19 cellular contexts compared by ENCODE assay signal in genomic region chr20:15297059-15297875, GRCh38.
A peak's percentile ranks its signal among the peaks of the same experiment; 100 is the strongest.
DNase-seq lines count a peak whose midpoint lies in the region; ATAC-seq and FAIRE-seq lines count a peak whose summit lies in the region.
"Had no signal": no experiment of that assay in that cellular context is flagged by ENCODE, and none has a peak within 500 bp of the region (broad histone marks: within the 10 kb centered on the region; RNA-seq: fewer than 3 reads in every experiment).

No MANE protein-coding gene starts in this region.

- CTCF ChIA-PET in activated CD4-positive, alpha-beta T cell treated with anti-CD3 and anti-CD28 coated beads for 36 hours (lab: Charles Lee): no interaction called here

- ATAC-seq in HG03442 (IDR thresholded peaks at IDR 0.05; ENCODE audit: unreplicated experiment): no peak
- ATAC-seq in activated CD4-positive, alpha-beta T cell treated with anti-CD3 and anti-CD28 coated beads for 36 hours: no peak
- ATAC-seq: activated CD8-positive, alpha-beta T cell treated with anti-CD3 and anti-CD28 coated beads for 36 hours; stimulated activated naive CD8-positive, alpha-beta T cell treated with anti-CD3 and anti-CD28 coated beads, Interleukin-15, Interleukin-2, amounts not matched to agents 100 U/mL and 50 U/mL, for 24 hours had no signal

- H3K4me3 Mint-ChIP-seq in activated CD4-positive, alpha-beta T cell treated with anti-CD3 and anti-CD28 coated beads for 36 hours: no peak overlapping the region
- H3K4me3 Mint-ChIP-seq: activated CD8-positive, alpha-beta T cell treated with anti-CD3 and anti-CD28 coated beads for 36 hours; mesothelial cell of epicardium had no signal

- H3K4me1 Mint-ChIP-seq in activated CD4-positive, alpha-beta T cell treated with anti-CD3 and anti-CD28 coated beads for 36 hours: no peaks in the 10 kb centered on the region

- intact Hi-C loops in activated CD4-positive, alpha-beta T cell treated with anti-CD3 and anti-CD28 coated beads for 36 hours (cut with DNase I, micrococcal nuclease): no loop called here

- DNase-seq in NCI-H187 (lab: John Stamatoyannopoulos, UW) (peak; percentile 9 to 41), NCI-H187 treated with DMSO at 0.1 percent for 48 hours (lab: John Stamatoyannopoulos, UW) (no peak), NCI-H510A treated with DMSO at 0.1 percent for 48 hours (lab: John Stamatoyannopoulos, UW) (peak; percentile 89), foreskin melanocyte (peak; percentile 88), urothelium cell line (ENCODE audit: low spot score) (peak; percentile 5), activated T-cell treated with anti-CD3 and anti-CD28 coated beads for 4 hours (no peak)
- DNase-seq in activated CD4-positive, alpha-beta T cell treated with anti-CD3 and anti-CD28 coated beads for 36 hours: no peak
- DNase-seq: activated CD8-positive, alpha-beta T cell treated with anti-CD3 and anti-CD28 coated beads for 36 hours; activated gamma-delta T cell; Caco-2; Karpas-422; NK-92 treated with Interleukin-12 subunit alpha and Interleukin-12 subunit beta, amount 100 ng/mL, for 24 hours; SK-N-SH; small intestine; stimulated activated naive CD8-positive, alpha-beta T cell treated with anti-CD3 and anti-CD28 coated beads, Interleukin-15, Interleukin-2, amounts not matched to agents 100 U/mL and 50 U/mL, for 24 hours had no signal

- POLR2A ChIA-PET in activated CD4-positive, alpha-beta T cell treated with anti-CD3 and anti-CD28 coated beads for 36 hours (lab: Charles Lee): no interaction called here

- no peaks in the 10 kb centered on the region for H3K27me3 Mint-ChIP-seq in activated CD4-positive, alpha-beta T cell treated with anti-CD3 and anti-CD28 coated beads for 36 hours
- H3K27me3 Mint-ChIP-seq: activated CD8-positive, alpha-beta T cell treated with anti-CD3 and anti-CD28 coated beads for 36 hours had no signal

- H3K36me3 Mint-ChIP-seq in activated CD4-positive, alpha-beta T cell treated with anti-CD3 and anti-CD28 coated beads for 36 hours (ENCODE audit: low read depth): no peaks in the 10 kb centered on the region

- no peak for FAIRE-seq in urothelium cell line (lab: Jason Lieb, UNC)
- FAIRE-seq: astrocyte, H54, small intestine had no signal

- H3K27ac Mint-ChIP-seq in activated CD4-positive, alpha-beta T cell treated with anti-CD3 and anti-CD28 coated beads for 36 hours: no peak overlapping the region
- H3K27ac Mint-ChIP-seq: activated CD8-positive, alpha-beta T cell treated with anti-CD3 and anti-CD28 coated beads for 36 hours; mesothelial cell of epicardium had no signal

- H3K9me3 Mint-ChIP-seq in activated CD4-positive, alpha-beta T cell treated with anti-CD3 and anti-CD28 coated beads for 36 hours (ENCODE audit: low read depth): no peaks in the 10 kb centered on the region

Comparison
In these comparisons a context has a peak if more than half of its experiments do, and no peak if none do; other contexts are left out.
1. DNase-seq: peak in NCI-H187 (2 of 2), NCI-H510A treated with DMSO at 0.1 percent for 48 hours (single experiment), foreskin melanocyte (single experiment) and urothelium cell line (single experiment); none in NCI-H187 treated with DMSO at 0.1 percent for 48 hours (single experiment), activated T-cell treated with anti-CD3 and anti-CD28 coated beads for 4 hours (single experiment) and activated CD4-positive, alpha-beta T cell treated with anti-CD3 and anti-CD28 coated beads for 36 hours (single experiment).